ENCODE assay signal across 1 cellular context in genomic region chr1:240455228-240455821, GRCh38.
TF ChIP-seq lines count a peak whose summit lies in the region.

No MANE protein-coding gene starts in this region.

TF ChIP-seq in HEK293, 187 proteins besides CTCF, POLR2A, EP300 and RAD21 (continued from another document):
- TF ChIP-seq ZBTB6 (tag by site-specific recombination; IDR thresholded peaks at IDR 0.05) (no peak), ZSCAN23 (tag by site-specific recombination; IDR thresholded peaks at IDR 0.05) (no peak), HOXA7 (CRISPR knock-in tag; IDR thresholded peaks at IDR 0.05; ENCODE audit: borderline replicate concordance) (no peak), ZNF621 (tag by site-specific recombination; IDR thresholded peaks at IDR 0.05) (no peak), HIC1 (tag by site-specific recombination; IDR thresholded peaks at IDR 0.05) (no peak)
